12 cellular contexts compared by ENCODE assay signal in genomic region chrX:13418126-13419091, GRCh38.
A peak's percentile ranks its signal among the peaks of the same experiment; 100 is the strongest.
DNase-seq lines count a peak whose midpoint lies in the region; ATAC-seq and TF ChIP-seq lines count a peak whose summit lies in the region.
"Had no signal": no experiment of that assay in that cellular context is flagged by ENCODE, and none has a peak within 500 bp of the region (broad histone marks: within the 10 kb centered on the region; RNA-seq: fewer than 3 reads in every experiment).

No MANE protein-coding gene starts in this region.

- intact Hi-C loops in activated B cell treated with CpG ODN at 0.5 μM for 24 hours (cut with micrococcal nuclease): loop anchor here (5.0 kb wide), 5 partner anchors 69 to 471 kb away; no protein-coding TSS in a partner anchor

- POLR2A ChIA-PET in activated CD4-positive, alpha-beta T cell treated with anti-CD3 and anti-CD28 coated beads, Interleukin-2, amount 10 ng/mL, durations not matched to agents 7 days and 5 days (lab: Charles Lee): no interaction called here
- POLR2A ChIA-PET in activated B cell treated with CpG ODN at 0.5 μM for 24 hours (lab: Charles Lee): interaction anchor here (0.6 to 1.1 kb wide), 2 partner anchors 30 to 56 kb away, joined by 4 to 6 read pairs; no protein-coding TSS in a partner anchor

- no peak overlapping the region for H3K4me3 Mint-ChIP-seq in activated CD4-positive, alpha-beta T cell treated with anti-CD3 and anti-CD28 coated beads, Interleukin-2, amount 10 ng/mL, durations not matched to agents 7 days and 5 days
- peak overlapping the region; percentile 35 for H3K4me3 Mint-ChIP-seq in activated B cell treated with CpG ODN at 0.5 μM for 24 hours
- H3K4me3 Mint-ChIP-seq in stimulated activated naive B cell treated with anti-CD40 and anti-IgM and Interleukin-4, amounts not matched to agents 10 μg/mL and 1 μg/mL and 100 μg/mL, for 72 hours: peak overlapping the region; percentile 11 to 34
- H3K4me3 Mint-ChIP-seq: stimulated activated naive CD8-positive, alpha-beta T cell treated with anti-CD3 and anti-CD28 coated beads, Interleukin-15, amount 100 ng/mL, for 72 hours had no signal

- CTCF ChIA-PET in activated CD4-positive, alpha-beta T cell treated with anti-CD3 and anti-CD28 coated beads, Interleukin-2, amount 10 ng/mL, durations not matched to agents 7 days and 5 days (lab: Charles Lee): interaction anchor here (0.6 to 1.6 kb wide), 2 partner anchors 9 to 320 kb away, joined by 3 to 6 read pairs; no protein-coding TSS in a partner anchor
- CTCF ChIA-PET in activated B cell treated with CpG ODN at 0.5 μM for 24 hours (lab: Charles Lee): interaction anchor here (0.9 kb wide), 1 partner anchor 472 kb away, joined by 3 read pairs; no protein-coding TSS in a partner anchor

- H3K27me3 Mint-ChIP-seq in activated CD4-positive, alpha-beta T cell treated with anti-CD3 and anti-CD28 coated beads, Interleukin-2, amount 10 ng/mL, durations not matched to agents 7 days and 5 days: no peaks in the 10 kb centered on the region
- H3K27me3 Mint-ChIP-seq in activated B cell treated with CpG ODN at 0.5 μM for 24 hours: no peaks in the 10 kb centered on the region
- peaks cover 0 to 15% of the 10 kb centered on the region in 2 donors for H3K27me3 Mint-ChIP-seq in stimulated activated naive B cell treated with anti-CD40 and anti-IgM and Interleukin-4, amounts not matched to agents 10 μg/mL and 1 μg/mL and 100 μg/mL, for 72 hours
- H3K27me3 Mint-ChIP-seq: stimulated activated naive CD8-positive, alpha-beta T cell treated with anti-CD3 and anti-CD28 coated beads, Interleukin-15, amount 100 ng/mL, for 72 hours had no signal

- no peak for TF ChIP-seq CTCF in activated B cell treated with CpG ODN at 0.5 μM for 24 hours (IDR thresholded peaks at IDR 0.05)
- no peak for TF ChIP-seq CTCF in foreskin fibroblast (IDR thresholded peaks at IDR 0.05; ENCODE audit: low read depth, low read length)

- no peaks in the 10 kb centered on the region for H3K36me3 Mint-ChIP-seq in activated CD4-positive, alpha-beta T cell treated with anti-CD3 and anti-CD28 coated beads, Interleukin-2, amount 10 ng/mL, durations not matched to agents 7 days and 5 days (ENCODE audit: low read depth)
- no peaks in the 10 kb centered on the region for H3K36me3 Mint-ChIP-seq in activated B cell treated with CpG ODN at 0.5 μM for 24 hours (ENCODE audit: low read depth)
- H3K36me3 Mint-ChIP-seq in stimulated activated naive B cell treated with anti-CD40 and anti-IgM and Interleukin-4, amounts not matched to agents 10 μg/mL and 1 μg/mL and 100 μg/mL, for 72 hours: peaks cover 0 to 3% of the 10 kb centered on the region in 2 donors

- H3K4me1 Mint-ChIP-seq in activated CD4-positive, alpha-beta T cell treated with anti-CD3 and anti-CD28 coated beads, Interleukin-2, amount 10 ng/mL, durations not matched to agents 7 days and 5 days: peaks cover 1% of the 10 kb centered on the region
- H3K4me1 Mint-ChIP-seq in activated B cell treated with CpG ODN at 0.5 μM for 24 hours: peaks cover 70% of the 10 kb centered on the region
- H3K4me1 Mint-ChIP-seq in stimulated activated naive B cell treated with anti-CD40 and anti-IgM and Interleukin-4, amounts not matched to agents 10 μg/mL and 1 μg/mL and 100 μg/mL, for 72 hours: peaks cover 29 to 52% of the 10 kb centered on the region in 2 donors

- H3K27ac Mint-ChIP-seq in activated CD4-positive, alpha-beta T cell treated with anti-CD3 and anti-CD28 coated beads, Interleukin-2, amount 10 ng/mL, durations not matched to agents 7 days and 5 days: peak overlapping the region; percentile 25
- H3K27ac Mint-ChIP-seq in activated B cell treated with CpG ODN at 0.5 μM for 24 hours: peak overlapping the region; percentile 92
- peak overlapping the region; percentile 81 for H3K27ac Mint-ChIP-seq in stimulated activated naive B cell treated with anti-CD40 and anti-IgM and Interleukin-4, amounts not matched to agents 10 μg/mL and 1 μg/mL and 100 μg/mL, for 72 hours
- H3K27ac Mint-ChIP-seq: stimulated activated naive CD8-positive, alpha-beta T cell treated with anti-CD3 and anti-CD28 coated beads, Interleukin-15, amount 100 ng/mL, for 72 hours had no signal

- ATAC-seq in activated B cell treated with CpG ODN at 0.5 μM for 24 hours (ENCODE audit: low read depth) (no peak), HG02610 (IDR thresholded peaks at IDR 0.05; ENCODE audit: unreplicated experiment) (no peak)
- peak; percentile 17 to 43 for ATAC-seq in stimulated activated naive B cell treated with anti-CD40 and anti-IgM and Interleukin-4, amounts not matched to agents 10 μg/mL and 1 μg/mL and 100 μg/mL, for 72 hours (replicated peaks)
- ATAC-seq: stimulated activated naive CD8-positive, alpha-beta T cell treated with anti-CD3 and anti-CD28 coated beads, Interleukin-15, amount 100 ng/mL, for 72 hours had no signal

- H3K4me3 ChIP-seq in foreskin fibroblast (ENCODE audit: low read depth in 1 of 2, low read length in 2 of 2): no peak overlapping the region
- H3K4me3 ChIP-seq: esophagus muscularis mucosa, Peyer's patch had no signal

- H3K9me3 Mint-ChIP-seq in activated CD4-positive, alpha-beta T cell treated with anti-CD3 and anti-CD28 coated beads, Interleukin-2, amount 10 ng/mL, durations not matched to agents 7 days and 5 days: peaks cover 4% of the 10 kb centered on the region
- no peaks in the 10 kb centered on the region for H3K9me3 Mint-ChIP-seq in activated B cell treated with CpG ODN at 0.5 μM for 24 hours
- H3K9me3 Mint-ChIP-seq in stimulated activated naive B cell treated with anti-CD40 and anti-IgM and Interleukin-4, amounts not matched to agents 10 μg/mL and 1 μg/mL and 100 μg/mL, for 72 hours: peaks cover 2 to 8% of the 10 kb centered on the region in 2 donors

- no peak for DNase-seq in activated CD4-positive, alpha-beta T cell treated with anti-CD3 and anti-CD28 coated beads, Interleukin-2, amount 10 ng/mL, durations not matched to agents 7 days and 5 days
- DNase-seq in activated CD4-positive, alpha-beta T cell treated with anti-CD3 and anti-CD28 coated beads for 1 hour: no peak
- DNase-seq in activated B cell treated with CpG ODN at 0.5 μM for 24 hours (no peak), foreskin fibroblast (peak; percentile 31 to 63), NCI-H774 (lab: John Stamatoyannopoulos, UW) (no peak), HPDE6-E6E7 (ENCODE audit: extremely low spot score) (no peak)
- no peak for DNase-seq in stimulated activated naive B cell treated with anti-CD40 and anti-IgM and Interleukin-4, amounts not matched to agents 10 μg/mL and 1 μg/mL and 100 μg/mL, for 72 hours
- DNase-seq: occipital lobe; stimulated activated naive CD8-positive, alpha-beta T cell treated with anti-CD3 and anti-CD28 coated beads, Interleukin-15, amount 100 ng/mL, for 72 hours had no signal

Comparison
In these comparisons a context has a peak if more than half of its experiments do, and no peak if none do; other contexts are left out.
1. DNase-seq: peak in foreskin fibroblast (2 of 2); none in activated CD4-positive, alpha-beta T cell treated with anti-CD3 and anti-CD28 coated beads, Interleukin-2, amount 10 ng/mL, durations not matched to agents 7 days and 5 days (single experiment), activated CD4-positive, alpha-beta T cell treated with anti-CD3 and anti-CD28 coated beads for 1 hour (single experiment), activated B cell treated with CpG ODN at 0.5 μM for 24 hours (single experiment), stimulated activated naive B cell treated with anti-CD40 and anti-IgM and Interleukin-4, amounts not matched to agents 10 μg/mL and 1 μg/mL and 100 μg/mL, for 72 hours (single experiment), NCI-H774 (single experiment) and HPDE6-E6E7 (single experiment).
2. H3K27ac Mint-ChIP-seq: peak in every context shown above with its lines; median percentile 92 in activated B cell treated with CpG ODN at 0.5 μM for 24 hours; 81 in stimulated activated naive B cell treated with anti-CD40 and anti-IgM and Interleukin-4, amounts not matched to agents 10 μg/mL and 1 μg/mL and 100 μg/mL, for 72 hours; 25 in activated CD4-positive, alpha-beta T cell treated with anti-CD3 and anti-CD28 coated beads, Interleukin-2, amount 10 ng/mL, durations not matched to agents 7 days and 5 days.
3. ATAC-seq: peak in stimulated activated naive B cell treated with anti-CD40 and anti-IgM and Interleukin-4, amounts not matched to agents 10 μg/mL and 1 μg/mL and 100 μg/mL, for 72 hours (2 of 2); none in activated B cell treated with CpG ODN at 0.5 μM for 24 hours (single experiment) and HG02610 (single experiment).